In genomic region chr10:119020627-119020946, GRCh38 we compare ENCODE assay signal across 13 cellular contexts. TPM values are rescaled to one million over a fixed set of nuclear protein-coding genes. Genes with fewer than 3 reads are reported as not detected.
DNase-seq lines count a peak whose midpoint lies in the region; ATAC-seq, FAIRE-seq and TF ChIP-seq lines count a peak whose summit lies in the region.
"Had no signal": no experiment of that assay in that cellular context is flagged by ENCODE, and none has a peak within 500 bp of the region (broad histone marks: within the 10 kb centered on the region; RNA-seq: fewer than 3 reads in every experiment).

No MANE protein-coding gene starts in this region.

- TF ChIP-seq CTCF in nephron progenitor cell (IDR thresholded peaks at IDR 0.05), result no peak
- no peak for TF ChIP-seq CTCF in kidney (IDR thresholded peaks at IDR 0.05; ENCODE audit: borderline replicate concordance, extremely low read depth, insufficient read depth)

- peaks cover 0 to 3% of the 10 kb centered on the region in 2 donors for H3K9me3 ChIP-seq in kidney (ENCODE audit: control insufficient read depth in 1 of 2, low read length in 2 of 2)

- intact Hi-C loops in kidney (cut with DNase I), result no loop called here

- H3K9ac ChIP-seq in kidney (ENCODE audit: low read length in 2 of 2), result no peak overlapping the region

- no peak for ATAC-seq in HG02798 (IDR thresholded peaks at IDR 0.05; ENCODE audit: poor library complexity, unreplicated experiment)
- no peak for ATAC-seq in HG03159 (IDR thresholded peaks at IDR 0.05; ENCODE audit: unreplicated experiment)
- ATAC-seq: GM12878 had no signal

- no peaks in the 10 kb centered on the region for H3K4me1 ChIP-seq in kidney (ENCODE audit: control insufficient read depth in 1 of 2, insufficient read depth in 1 of 2, low read depth in 1 of 2, low read length in 2 of 2)

- no peaks in the 10 kb centered on the region for H3K4me1 Mint-ChIP-seq in activated naive CD8-positive, alpha-beta T cell treated with anti-CD3 and anti-CD28 coated beads for 36 hours
- H3K4me1 Mint-ChIP-seq in nephron progenitor cell, result peaks cover 14% of the 10 kb centered on the region

- no peaks in the 10 kb centered on the region for H3K27me3 Mint-ChIP-seq in activated naive CD8-positive, alpha-beta T cell treated with anti-CD3 and anti-CD28 coated beads for 36 hours
- peaks cover 21% of the 10 kb centered on the region for H3K27me3 Mint-ChIP-seq in nephron progenitor cell (ENCODE audit: low read depth, poor library complexity)

- H3K9me3 Mint-ChIP-seq in activated naive CD8-positive, alpha-beta T cell treated with anti-CD3 and anti-CD28 coated beads for 36 hours, result peaks cover 2% of the 10 kb centered on the region
- H3K9me3 Mint-ChIP-seq in nephron progenitor cell, result peaks cover 9% of the 10 kb centered on the region
- H3K9me3 Mint-ChIP-seq: HFFc6 had no signal

- no peak overlapping the region for H3K4me3 ChIP-seq in kidney (ENCODE audit: low read length in 2 of 2)
- H3K4me3 ChIP-seq: GM12878, SK-N-MC had no signal

- H3K27ac Mint-ChIP-seq in activated naive CD8-positive, alpha-beta T cell treated with anti-CD3 and anti-CD28 coated beads for 36 hours, result no peak overlapping the region
- no peak overlapping the region for H3K27ac Mint-ChIP-seq in nephron progenitor cell
- H3K27ac Mint-ChIP-seq: HFFc6 had no signal

- DNase-seq in AG20443 (ENCODE audit: low spot score) (peak; percentile 52), GM03348 (ENCODE audit: low spot score) (peak; percentile 39), nephron progenitor cell (peak; percentile 26), kidney (no peak)
- peak; percentile 22 for DNase-seq in activated naive CD8-positive, alpha-beta T cell treated with anti-CD3 and anti-CD28 coated beads for 36 hours
- DNase-seq: HFFc6, NCI-H526 treated with DMSO at 0.1 percent for 48 hours had no signal

- H3K36me3 Mint-ChIP-seq in activated naive CD8-positive, alpha-beta T cell treated with anti-CD3 and anti-CD28 coated beads for 36 hours, result no peaks in the 10 kb centered on the region
- no peaks in the 10 kb centered on the region for H3K36me3 Mint-ChIP-seq in nephron progenitor cell (ENCODE audit: low read depth)
- H3K36me3 Mint-ChIP-seq: brain had no signal

- no peak overlapping the region for H3K27ac ChIP-seq in kidney (ENCODE audit: low read depth in 2 of 2, low read length in 2 of 2)
- H3K27ac ChIP-seq: SK-N-MC had no signal

- H3K36me3 ChIP-seq in kidney (ENCODE audit: control insufficient read depth in 1 of 2, insufficient read depth in 2 of 2, low read length in 2 of 2), result no peaks in the 10 kb centered on the region

- FAIRE-seq in kidney (lab: Jason Lieb, UNC), result no peak
- FAIRE-seq: endometrium, GM12878 had no signal

- H3K4me3 Mint-ChIP-seq in activated naive CD8-positive, alpha-beta T cell treated with anti-CD3 and anti-CD28 coated beads for 36 hours, result no peak overlapping the region
- no peak overlapping the region for H3K4me3 Mint-ChIP-seq in nephron progenitor cell
- H3K4me3 Mint-ChIP-seq: brain, HFFc6 had no signal

RNA-seq across cellular contexts. Expression of gene NANOS1, which starts 8.9 kb away (rescaled TPM):
- under 1 TPM in 1 of 2 experiments, not detected in 1; 0.16 TPM for total RNA-seq in activated naive CD8-positive, alpha-beta T cell treated with anti-CD3 and anti-CD28 coated beads for 36 hours
- 1.1 TPM for total RNA-seq in kidney
- polyA plus RNA-seq in kidney (ENCODE audit: insufficient read depth, low read depth, low replicate concordance), result 4.5 TPM
